8 cellular contexts compared by ENCODE assay signal in the genomic region with DNA sequence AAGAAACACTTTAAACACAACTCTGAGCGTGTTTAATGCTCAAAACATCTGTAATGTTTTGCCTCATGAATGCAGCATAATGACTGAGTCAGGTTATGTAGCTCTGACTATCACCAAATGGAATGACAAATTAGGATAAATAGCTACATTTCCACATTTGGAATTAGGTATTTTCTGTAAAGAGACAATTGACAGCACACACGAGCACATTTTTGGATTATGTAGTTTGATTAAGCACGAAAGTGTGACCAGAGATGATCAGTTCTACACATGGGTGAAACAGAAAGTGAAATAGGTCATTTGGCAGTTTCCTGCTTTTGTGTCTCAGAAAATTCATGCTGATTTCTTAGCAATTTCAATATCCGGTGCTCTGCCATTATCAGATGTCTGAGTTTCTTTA. TPM values are rescaled to one million over a fixed set of nuclear protein-coding genes. Genes with fewer than 3 reads are reported as not detected.
DNase-seq lines count a peak whose midpoint lies in the region; ATAC-seq and TF ChIP-seq lines count a peak whose summit lies in the region.

No MANE protein-coding gene starts in this region.

- TF ChIP-seq CTCF in CD14-positive monocyte (IDR thresholded peaks at IDR 0.05), result no peak

- H3K4me1 Mint-ChIP-seq in natural killer cell treated with Interleukin-12 subunit alpha and Interleukin-12 subunit beta and Interleukin-15 and Interleukin-18, amount 100 ng/mL, for 72 hours (ENCODE audit: low read depth in 2 of 2), result peaks cover 49 to 52% of the 10 kb centered on the region in 2 donors
- peaks cover 23% of the 10 kb centered on the region for H3K4me1 Mint-ChIP-seq in CD14-positive monocyte

- no peak for DNase-seq in activated CD4-positive, CD25-positive, alpha-beta regulatory T cell treated with anti-CD3 and anti-CD28 coated beads, Interleukin-2, amount 50 U/mL, for 72 hours
- peak; percentile 27 for DNase-seq in RKO (ENCODE audit: low spot score)
- no peak for DNase-seq in natural killer cell treated with Interleukin-12 subunit alpha and Interleukin-12 subunit beta and Interleukin-15 and Interleukin-18, amount 100 ng/mL, for 72 hours (ENCODE audit: low spot score)
- no peak for DNase-seq in right cardiac atrium
- DNase-seq in CD14-positive monocyte (ENCODE audit: low spot score), result no peak
- no peak for DNase-seq in activated CD8-positive, alpha-beta memory T cell treated with anti-CD3 and anti-CD28 coated beads, Interleukin-2, amount 50 U/mL, for 4 hours

- peaks cover 12% of the 10 kb centered on the region for H3K36me3 Mint-ChIP-seq in natural killer cell treated with Interleukin-12 subunit alpha and Interleukin-12 subunit beta and Interleukin-15 and Interleukin-18, amount 100 ng/mL, for 72 hours
- H3K36me3 Mint-ChIP-seq in CD14-positive monocyte, result peaks cover 66 to 72% of the 10 kb centered on the region in 2 donors

- peak overlapping the region; percentile 60 for H3K4me3 Mint-ChIP-seq in natural killer cell treated with Interleukin-12 subunit alpha and Interleukin-12 subunit beta and Interleukin-15 and Interleukin-18, amount 100 ng/mL, for 72 hours
- peak overlapping the region in 1 of 2 donors; percentile 42 for H3K4me3 Mint-ChIP-seq in CD14-positive monocyte

- ATAC-seq in activated CD4-positive, CD25-positive, alpha-beta regulatory T cell treated with anti-CD3 and anti-CD28 coated beads, Interleukin-2, amount 50 U/mL, for 24 hours, result peak; percentile 74 to 86
- ATAC-seq in HG02678 (IDR thresholded peaks at IDR 0.05; ENCODE audit: unreplicated experiment) (peak; percentile 72), right cardiac atrium (no peak)
- peak; percentile 76 to 77 for ATAC-seq in natural killer cell treated with Interleukin-12 subunit alpha and Interleukin-12 subunit beta and Interleukin-15 and Interleukin-18, amount 100 ng/mL, for 72 hours

- H3K9me3 Mint-ChIP-seq in natural killer cell treated with Interleukin-12 subunit alpha and Interleukin-12 subunit beta and Interleukin-15 and Interleukin-18, amount 100 ng/mL, for 72 hours, result no peaks in the 10 kb centered on the region
- H3K9me3 Mint-ChIP-seq in CD14-positive monocyte, result no peaks in the 10 kb centered on the region

- H3K27ac ChIP-seq in right cardiac atrium (ENCODE audit: low read length), result no peak overlapping the region

- intact Hi-C loops in right cardiac atrium (cut with DNase I) (loop anchor here (5.0 kb wide), 3 partner anchors 33 to 88 kb away; no protein-coding TSS in a partner anchor), CD14-positive monocyte (cut with micrococcal nuclease) (loop anchor here (5.0 kb wide), 4 partner anchors 33 to 298 kb away; no protein-coding TSS in a partner anchor)

- H3K27me3 Mint-ChIP-seq in natural killer cell treated with Interleukin-12 subunit alpha and Interleukin-12 subunit beta and Interleukin-15 and Interleukin-18, amount 100 ng/mL, for 72 hours, result no peaks in the 10 kb centered on the region
- no peaks in the 10 kb centered on the region for H3K27me3 Mint-ChIP-seq in CD14-positive monocyte (ENCODE audit: low read depth in 3 of 3)

- H3K27me3 ChIP-seq in right cardiac atrium (ENCODE audit: control insufficient read depth, insufficient read depth), result no peaks in the 10 kb centered on the region

- 60% methylated on average over 4 of the region's 4 CpGs for WGBS in right cardiac atrium

- H3K27ac Mint-ChIP-seq in natural killer cell treated with Interleukin-12 subunit alpha and Interleukin-12 subunit beta and Interleukin-15 and Interleukin-18, amount 100 ng/mL, for 72 hours, result peak overlapping the region; percentile 81 to 94
- H3K27ac Mint-ChIP-seq in CD14-positive monocyte, result peak overlapping the region in 2 of 7 donors; percentile 30 to 32

- no peak overlapping the region for H3K4me3 ChIP-seq in right cardiac atrium (ENCODE audit: low read length)

- H3K9me3 ChIP-seq in right cardiac atrium (ENCODE audit: control insufficient read depth, low read length), result no peaks in the 10 kb centered on the region

- no peaks in the 10 kb centered on the region for H3K4me1 ChIP-seq in right cardiac atrium (ENCODE audit: control insufficient read depth, insufficient read depth, low read length)

RNA-seq across cellular contexts. Expression of a gene that starts 29.0 kb away (rescaled TPM):
- 100 to 1,000 TPM in 1 of 2 donors, 10 to 100 TPM in 1; 63.0 to 112 TPM for total RNA-seq in natural killer cell treated with Interleukin-12 subunit alpha and Interleukin-12 subunit beta and Interleukin-15 and Interleukin-18, amount 100 ng/mL, for 72 hours
- total RNA-seq in right cardiac atrium, result 10 to 100 TPM; 24.5 to 42.9 (median 38.7) TPM
- polyA plus RNA-seq in right cardiac atrium (15.3 TPM), CD14-positive monocyte (1 to 10 TPM; 1.8 to 2.7 TPM)

Comparison
In these comparisons a context has a peak if more than half of its experiments do, and no peak if none do; other contexts are left out.
1. ATAC-seq: peak in activated CD4-positive, CD25-positive, alpha-beta regulatory T cell treated with anti-CD3 and anti-CD28 coated beads, Interleukin-2, amount 50 U/mL, for 24 hours (2 of 2), HG02678 (single experiment) and natural killer cell treated with Interleukin-12 subunit alpha and Interleukin-12 subunit beta and Interleukin-15 and Interleukin-18, amount 100 ng/mL, for 72 hours (2 of 2); none in right cardiac atrium (0 of 2).